Comparison of ENCODE assay signal across 1 cellular context in the genomic region with DNA sequence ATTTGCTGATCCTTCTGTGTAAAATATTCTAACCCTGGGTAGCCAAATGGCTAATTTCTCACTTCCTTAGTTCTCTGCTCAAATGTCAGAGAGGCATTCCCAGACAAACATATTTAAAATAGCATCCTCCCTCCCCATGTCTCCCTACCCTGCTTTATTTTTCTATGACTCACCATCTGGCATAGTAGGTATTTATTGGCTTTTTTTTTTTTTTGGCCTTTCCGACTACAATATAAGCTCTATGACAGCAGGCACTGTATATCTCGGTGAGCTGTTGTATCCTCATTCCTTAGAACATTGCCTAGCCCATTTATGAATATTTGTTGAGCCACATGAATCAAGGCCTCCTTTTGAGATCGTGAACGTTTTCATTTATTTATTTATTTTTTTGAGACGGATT.
TF ChIP-seq lines count a peak whose summit lies in the region.

No MANE protein-coding gene starts in this region.

TF ChIP-seq in SK-N-SH treated with all-trans-retinoic acid at 6 μM for 48 hours, 23 proteins besides CTCF, POLR2A, EP300 and RAD21 (continued from another document):
- TF ChIP-seq, protein P1, sequence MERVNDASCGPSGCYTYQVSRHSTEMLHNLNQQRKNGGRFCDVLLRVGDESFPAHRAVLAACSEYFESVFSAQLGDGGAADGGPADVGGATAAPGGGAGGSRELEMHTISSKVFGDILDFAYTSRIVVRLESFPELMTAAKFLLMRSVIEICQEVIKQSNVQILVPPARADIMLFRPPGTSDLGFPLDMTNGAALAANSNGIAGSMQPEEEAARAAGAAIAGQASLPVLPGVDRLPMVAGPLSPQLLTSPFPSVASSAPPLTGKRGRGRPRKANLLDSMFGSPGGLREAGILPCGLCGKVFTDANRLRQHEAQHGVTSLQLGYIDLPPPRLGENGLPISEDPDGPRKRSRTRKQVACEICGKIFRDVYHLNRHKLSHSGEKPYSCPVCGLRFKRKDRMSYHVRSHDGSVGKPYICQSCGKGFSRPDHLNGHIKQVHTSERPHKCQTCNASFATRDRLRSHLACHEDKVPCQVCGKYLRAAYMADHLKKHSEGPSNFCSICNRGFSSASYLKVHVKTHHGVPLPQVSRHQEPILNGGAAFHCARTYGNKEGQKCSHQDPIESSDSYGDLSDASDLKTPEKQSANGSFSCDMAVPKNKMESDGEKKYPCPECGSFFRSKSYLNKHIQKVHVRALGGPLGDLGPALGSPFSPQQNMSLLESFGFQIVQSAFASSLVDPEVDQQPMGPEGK (CRISPR knock-in tag; IDR thresholded peaks at IDR 0.05; ENCODE audit: borderline replicate concordance): no peak
